In the genomic region with DNA sequence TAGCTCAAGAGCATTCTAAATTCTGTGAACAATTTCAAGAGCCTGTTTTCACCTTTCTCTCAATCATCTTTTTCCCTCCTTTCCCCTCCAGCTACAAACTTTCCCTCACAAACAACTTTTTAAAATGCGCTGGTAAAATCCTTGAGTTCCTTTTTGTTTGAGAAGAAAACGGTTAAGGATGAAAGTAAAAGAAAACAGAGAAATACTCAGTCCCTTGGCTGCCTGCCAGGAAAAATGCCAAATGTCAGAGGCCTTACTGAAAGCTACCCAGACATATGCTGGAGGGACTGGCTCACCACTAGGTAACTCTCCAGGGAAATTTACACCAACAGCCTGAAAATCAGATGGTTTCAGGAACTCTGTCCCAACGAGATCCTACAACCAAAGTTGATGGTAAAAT, we compare ENCODE assay signal across 1 cellular context.
TF ChIP-seq lines count a peak whose summit lies in the region.

No MANE protein-coding gene starts in this region.

TF ChIP-seq in HEK293, 187 proteins besides CTCF, POLR2A, EP300 and RAD21 (continued from another document):
- TF ChIP-seq, protein P1, sequence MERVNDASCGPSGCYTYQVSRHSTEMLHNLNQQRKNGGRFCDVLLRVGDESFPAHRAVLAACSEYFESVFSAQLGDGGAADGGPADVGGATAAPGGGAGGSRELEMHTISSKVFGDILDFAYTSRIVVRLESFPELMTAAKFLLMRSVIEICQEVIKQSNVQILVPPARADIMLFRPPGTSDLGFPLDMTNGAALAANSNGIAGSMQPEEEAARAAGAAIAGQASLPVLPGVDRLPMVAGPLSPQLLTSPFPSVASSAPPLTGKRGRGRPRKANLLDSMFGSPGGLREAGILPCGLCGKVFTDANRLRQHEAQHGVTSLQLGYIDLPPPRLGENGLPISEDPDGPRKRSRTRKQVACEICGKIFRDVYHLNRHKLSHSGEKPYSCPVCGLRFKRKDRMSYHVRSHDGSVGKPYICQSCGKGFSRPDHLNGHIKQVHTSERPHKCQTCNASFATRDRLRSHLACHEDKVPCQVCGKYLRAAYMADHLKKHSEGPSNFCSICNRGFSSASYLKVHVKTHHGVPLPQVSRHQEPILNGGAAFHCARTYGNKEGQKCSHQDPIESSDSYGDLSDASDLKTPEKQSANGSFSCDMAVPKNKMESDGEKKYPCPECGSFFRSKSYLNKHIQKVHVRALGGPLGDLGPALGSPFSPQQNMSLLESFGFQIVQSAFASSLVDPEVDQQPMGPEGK (tag by site-specific recombination; IDR thresholded peaks at IDR 0.05), result no peak
- no peak for TF ChIP-seq ZNF610 (tag by site-specific recombination; IDR thresholded peaks at IDR 0.05; ENCODE audit: borderline replicate concordance)
- peak; percentile 22; the same call in 1 of the 2 replicates for TF ChIP-seq TRIM28 (IDR thresholded peaks at IDR 0.05; ENCODE audit: borderline replicate concordance, low read length)
- TF ChIP-seq MEIS1 (CRISPR knock-in tag; IDR thresholded peaks at IDR 0.05; ENCODE audit: borderline replicate concordance), result no peak
- no peak for TF ChIP-seq ZNF121 (tag by site-specific recombination; IDR thresholded peaks at IDR 0.05)
- TF ChIP-seq, protein P2, sequence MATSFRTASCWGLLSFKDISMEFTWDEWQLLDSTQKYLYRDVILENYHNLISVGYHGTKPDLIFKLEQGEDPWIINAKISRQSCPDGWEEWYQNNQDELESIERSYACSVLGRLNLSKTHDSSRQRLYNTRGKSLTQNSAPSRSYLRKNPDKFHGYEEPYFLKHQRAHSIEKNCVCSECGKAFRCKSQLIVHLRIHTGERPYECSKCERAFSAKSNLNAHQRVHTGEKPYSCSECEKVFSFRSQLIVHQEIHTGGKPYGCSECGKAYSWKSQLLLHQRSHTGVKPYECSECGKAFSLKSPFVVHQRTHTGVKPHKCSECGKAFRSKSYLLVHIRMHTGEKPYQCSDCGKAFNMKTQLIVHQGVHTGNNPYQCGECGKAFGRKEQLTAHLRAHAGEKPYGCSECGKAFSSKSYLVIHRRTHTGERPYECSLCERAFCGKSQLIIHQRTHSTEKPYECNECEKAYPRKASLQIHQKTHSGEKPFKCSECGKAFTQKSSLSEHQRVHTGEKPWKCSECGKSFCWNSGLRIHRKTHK (tag by site-specific recombination; IDR thresholded peaks at IDR 0.05), result no peak
- no peak for TF ChIP-seq ZBTB7A (tag by site-specific recombination; IDR thresholded peaks at IDR 0.05; ENCODE audit: low read depth)
- TF ChIP-seq ZNF2 (tag by site-specific recombination; IDR thresholded peaks at IDR 0.05), result no peak
- no peak for TF ChIP-seq ZNF426 (tag by site-specific recombination; IDR thresholded peaks at IDR 0.05)
- TF ChIP-seq, protein P3, sequence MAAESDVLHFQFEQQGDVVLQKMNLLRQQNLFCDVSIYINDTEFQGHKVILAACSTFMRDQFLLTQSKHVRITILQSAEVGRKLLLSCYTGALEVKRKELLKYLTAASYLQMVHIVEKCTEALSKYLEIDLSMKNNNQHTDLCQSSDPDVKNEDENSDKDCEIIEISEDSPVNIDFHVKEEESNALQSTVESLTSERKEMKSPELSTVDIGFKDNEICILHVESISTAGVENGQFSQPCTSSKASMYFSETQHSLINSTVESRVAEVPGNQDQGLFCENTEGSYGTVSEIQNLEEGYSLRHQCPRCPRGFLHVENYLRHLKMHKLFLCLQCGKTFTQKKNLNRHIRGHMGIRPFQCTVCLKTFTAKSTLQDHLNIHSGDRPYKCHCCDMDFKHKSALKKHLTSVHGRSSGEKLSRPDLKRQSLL (tag by site-specific recombination; IDR thresholded peaks at IDR 0.05), result no peak
- no peak for TF ChIP-seq ZBTB21 (tag by site-specific recombination; IDR thresholded peaks at IDR 0.05)
- TF ChIP-seq, protein P4, sequence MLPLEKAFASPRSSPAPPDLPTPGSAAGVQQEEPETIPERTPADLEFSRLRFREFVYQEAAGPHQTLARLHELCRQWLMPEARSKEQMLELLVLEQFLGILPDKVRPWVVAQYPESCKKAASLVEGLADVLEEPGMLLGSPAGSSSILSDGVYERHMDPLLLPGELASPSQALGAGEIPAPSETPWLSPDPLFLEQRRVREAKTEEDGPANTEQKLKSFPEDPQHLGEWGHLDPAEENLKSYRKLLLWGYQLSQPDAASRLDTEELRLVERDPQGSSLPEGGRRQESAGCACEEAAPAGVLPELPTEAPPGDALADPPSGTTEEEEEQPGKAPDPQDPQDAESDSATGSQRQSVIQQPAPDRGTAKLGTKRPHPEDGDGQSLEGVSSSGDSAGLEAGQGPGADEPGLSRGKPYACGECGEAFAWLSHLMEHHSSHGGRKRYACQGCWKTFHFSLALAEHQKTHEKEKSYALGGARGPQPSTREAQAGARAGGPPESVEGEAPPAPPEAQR (tag by site-specific recombination; IDR thresholded peaks at IDR 0.05), result no peak
- TF ChIP-seq, protein P5, sequence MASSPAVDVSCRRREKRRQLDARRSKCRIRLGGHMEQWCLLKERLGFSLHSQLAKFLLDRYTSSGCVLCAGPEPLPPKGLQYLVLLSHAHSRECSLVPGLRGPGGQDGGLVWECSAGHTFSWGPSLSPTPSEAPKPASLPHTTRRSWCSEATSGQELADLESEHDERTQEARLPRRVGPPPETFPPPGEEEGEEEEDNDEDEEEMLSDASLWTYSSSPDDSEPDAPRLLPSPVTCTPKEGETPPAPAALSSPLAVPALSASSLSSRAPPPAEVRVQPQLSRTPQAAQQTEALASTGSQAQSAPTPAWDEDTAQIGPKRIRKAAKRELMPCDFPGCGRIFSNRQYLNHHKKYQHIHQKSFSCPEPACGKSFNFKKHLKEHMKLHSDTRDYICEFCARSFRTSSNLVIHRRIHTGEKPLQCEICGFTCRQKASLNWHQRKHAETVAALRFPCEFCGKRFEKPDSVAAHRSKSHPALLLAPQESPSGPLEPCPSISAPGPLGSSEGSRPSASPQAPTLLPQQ (tag by site-specific recombination; IDR thresholded peaks at IDR 0.05), result peak; percentile 25; the same call in 1 of the 2 replicates
- TF ChIP-seq HOXC10 (CRISPR knock-in tag; IDR thresholded peaks at IDR 0.05), result no peak
- TF ChIP-seq GLIS2 (tag by site-specific recombination; IDR thresholded peaks at IDR 0.05), result no peak
- no peak for TF ChIP-seq ZNF785 (tag by site-specific recombination; IDR thresholded peaks at IDR 0.05)
- TF ChIP-seq HOXD13 (CRISPR knock-in tag; IDR thresholded peaks at IDR 0.05; ENCODE audit: borderline replicate concordance), result no peak
- TF ChIP-seq ZNF660 (tag by site-specific recombination; IDR thresholded peaks at IDR 0.05), result peak; percentile 79
- TF ChIP-seq OVOL3 (tag by site-specific recombination; IDR thresholded peaks at IDR 0.05), result no peak
- TF ChIP-seq KLF10 (tag by site-specific recombination; IDR thresholded peaks at IDR 0.05), result peak; percentile 47; the same call in 1 of the 2 replicates
- no peak for TF ChIP-seq ZNF23 (tag by site-specific recombination; IDR thresholded peaks at IDR 0.05; ENCODE audit: borderline replicate concordance)
- no peak for TF ChIP-seq ZNF248 (tag by site-specific recombination; IDR thresholded peaks at IDR 0.05)
- peak; percentile 83 for TF ChIP-seq ZBTB48 (tag by site-specific recombination; IDR thresholded peaks at IDR 0.05)
- no peak for TF ChIP-seq BCL11A (tag by site-specific recombination; IDR thresholded peaks at IDR 0.05; ENCODE audit: low read depth)
- TF ChIP-seq ZNF510 (tag by site-specific recombination; IDR thresholded peaks at IDR 0.05; ENCODE audit: insufficient replicate concordance), result no peak
- TF ChIP-seq, protein P6, sequence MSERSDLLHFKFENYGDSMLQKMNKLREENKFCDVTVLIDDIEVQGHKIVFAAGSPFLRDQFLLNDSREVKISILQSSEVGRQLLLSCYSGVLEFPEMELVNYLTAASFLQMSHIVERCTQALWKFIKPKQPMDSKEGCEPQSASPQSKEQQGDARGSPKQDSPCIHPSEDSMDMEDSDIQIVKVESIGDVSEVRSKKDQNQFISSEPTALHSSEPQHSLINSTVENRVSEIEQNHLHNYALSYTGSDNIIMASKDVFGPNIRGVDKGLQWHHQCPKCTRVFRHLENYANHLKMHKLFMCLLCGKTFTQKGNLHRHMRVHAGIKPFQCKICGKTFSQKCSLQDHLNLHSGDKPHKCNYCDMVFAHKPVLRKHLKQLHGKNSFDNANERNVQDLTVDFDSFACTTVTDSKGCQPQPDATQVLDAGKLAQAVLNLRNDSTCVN (tag by site-specific recombination; optimal IDR thresholded peaks at IDR 0.05), result no peak
- TF ChIP-seq, protein P7, sequence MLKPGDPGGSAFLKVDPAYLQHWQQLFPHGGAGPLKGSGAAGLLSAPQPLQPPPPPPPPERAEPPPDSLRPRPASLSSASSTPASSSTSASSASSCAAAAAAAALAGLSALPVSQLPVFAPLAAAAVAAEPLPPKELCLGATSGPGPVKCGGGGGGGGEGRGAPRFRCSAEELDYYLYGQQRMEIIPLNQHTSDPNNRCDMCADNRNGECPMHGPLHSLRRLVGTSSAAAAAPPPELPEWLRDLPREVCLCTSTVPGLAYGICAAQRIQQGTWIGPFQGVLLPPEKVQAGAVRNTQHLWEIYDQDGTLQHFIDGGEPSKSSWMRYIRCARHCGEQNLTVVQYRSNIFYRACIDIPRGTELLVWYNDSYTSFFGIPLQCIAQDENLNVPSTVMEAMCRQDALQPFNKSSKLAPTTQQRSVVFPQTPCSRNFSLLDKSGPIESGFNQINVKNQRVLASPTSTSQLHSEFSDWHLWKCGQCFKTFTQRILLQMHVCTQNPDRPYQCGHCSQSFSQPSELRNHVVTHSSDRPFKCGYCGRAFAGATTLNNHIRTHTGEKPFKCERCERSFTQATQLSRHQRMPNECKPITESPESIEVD (tag by site-specific recombination; IDR thresholded peaks at IDR 0.05), result peak; percentile 93
- no peak for TF ChIP-seq YY1 (tag by site-specific recombination; IDR thresholded peaks at IDR 0.05)
- no peak for TF ChIP-seq ZFP69B (tag by site-specific recombination; IDR thresholded peaks at IDR 0.05)
- TF ChIP-seq BCL11B (tag by site-specific recombination; IDR thresholded peaks at IDR 0.05; ENCODE audit: low read depth), result no peak
- TF ChIP-seq ZNF112 (tag by site-specific recombination; IDR thresholded peaks at IDR 0.05), result no peak
- peak; percentile 65; the same call in 1 of the 2 replicates for TF ChIP-seq ZNF561 (tag by site-specific recombination; IDR thresholded peaks at IDR 0.05; ENCODE audit: borderline replicate concordance)
- no peak for TF ChIP-seq SCRT1 (tag by site-specific recombination; IDR thresholded peaks at IDR 0.05; ENCODE audit: borderline replicate concordance)
- TF ChIP-seq ZNF335 (tag by site-specific recombination; conservative IDR thresholded peaks at IDR 0.05), result no peak; the same call in 1 of the 2 replicates
- no peak for TF ChIP-seq ZNF777 (tag by site-specific recombination; IDR thresholded peaks at IDR 0.05; ENCODE audit: borderline replicate concordance)
- TF ChIP-seq ZNF311 (tag by site-specific recombination; IDR thresholded peaks at IDR 0.05; ENCODE audit: borderline replicate concordance), result no peak
- TF ChIP-seq ZNF394 (tag by site-specific recombination; IDR thresholded peaks at IDR 0.05; ENCODE audit: borderline replicate concordance), result 0 out of 2 replicates have a peak, but pooled peaks have one; percentile 13
